15 cellular contexts compared by ENCODE assay signal in the genomic region with DNA sequence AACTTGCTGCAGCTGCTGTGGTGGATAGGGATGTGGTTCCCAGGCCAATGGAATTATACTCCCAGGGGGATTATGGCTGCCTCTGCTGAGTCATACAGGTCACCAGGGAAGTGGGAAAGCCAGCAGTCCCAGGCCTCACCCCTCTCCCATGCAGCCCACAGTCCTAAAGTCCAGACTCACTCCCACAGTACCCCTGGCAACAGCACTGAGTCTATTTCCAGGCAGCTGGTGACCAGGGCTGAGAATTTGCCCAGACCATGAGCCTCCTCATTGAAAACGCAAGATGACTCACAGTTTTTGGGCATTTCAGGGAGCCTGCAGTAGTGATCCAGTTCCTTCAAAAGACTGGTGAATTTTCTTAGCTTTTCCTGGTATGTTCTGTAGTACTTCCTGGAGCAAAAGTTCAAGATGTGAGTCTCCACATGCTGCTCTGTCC.
DNase-seq lines count a peak whose midpoint lies in the region; ATAC-seq and TF ChIP-seq lines count a peak whose summit lies in the region.
"Had no signal": no experiment of that assay in that cellular context is flagged by ENCODE, and none has a peak within 500 bp of the region (broad histone marks: within the 10 kb centered on the region; RNA-seq: fewer than 3 reads in every experiment).

No MANE protein-coding gene starts in this region.

- TF ChIP-seq CTCF in chondrocyte (IDR thresholded peaks at IDR 0.05) (no peak), sigmoid colon (IDR thresholded peaks at IDR 0.05) (no peak)

- H3K36me3 Mint-ChIP-seq in chondrocyte (ENCODE audit: low read depth): peaks cover 8% of the 10 kb centered on the region

- TF ChIP-seq POLR2A in sigmoid colon (IDR thresholded peaks at IDR 0.05): no peak

- TF ChIP-seq EP300 in sigmoid colon (IDR thresholded peaks at IDR 0.05): no peak

- peak overlapping the region; percentile 82 for H3K27ac ChIP-seq in mesodermal cell (ENCODE audit: low read depth, low read length, severe bottlenecking)
- no peak overlapping the region for H3K27ac ChIP-seq in sigmoid colon
- H3K27ac ChIP-seq: gastrocnemius medialis had no signal

- DNase-seq in Daoy (ENCODE audit: low read depth) (peak; percentile 46), HT1080 (ENCODE audit: low read depth) (peak; percentile 81), chondrocyte (ENCODE audit: low spot score) (no peak), globus pallidus (ENCODE audit: low spot score) (no peak), sigmoid colon (no peak)
- DNase-seq in stimulated activated CD4-positive, alpha-beta T cell treated with anti-CD3 and anti-CD28 coated beads, Interleukin-4, amount 100 ng/mL, for 1 hour: no peak
- DNase-seq: activated CD4-positive, alpha-beta memory T cell treated with anti-CD3 and anti-CD28 coated beads, Interleukin-2, amount 10 ng/mL, durations not matched to agents 7 days and 5 days; gastrocnemius medialis; MV-4-11; NCI-H2171; SIG-M5; stimulated activated CD4-positive, alpha-beta T cell treated with anti-CD3 and anti-CD28 coated beads, Interleukin-15, amount 100 ng/mL, for 24 hours had no signal

- peaks cover 13% of the 10 kb centered on the region for H3K9me3 ChIP-seq in mesodermal cell (ENCODE audit: control insufficient read depth, low read length)
- peaks cover 0 to 4% (median 2%) of the 10 kb centered on the region in 4 donors for H3K9me3 ChIP-seq in sigmoid colon
- H3K9me3 ChIP-seq: gastrocnemius medialis had no signal

- peaks cover 5% of the 10 kb centered on the region for H3K27me3 Mint-ChIP-seq in chondrocyte (ENCODE audit: low read depth)

- H3K4me1 Mint-ChIP-seq in chondrocyte (ENCODE audit: low read depth): peaks cover 21% of the 10 kb centered on the region
- H3K4me1 Mint-ChIP-seq: activated CD4-positive, alpha-beta memory T cell treated with anti-CD3 and anti-CD28 coated beads, Interleukin-2, amount 10 ng/mL, durations not matched to agents 7 days and 5 days; activated T-helper 17 cell treated with anti-CD3 and anti-CD28 coated beads, Interleukin-2, amount 50 U/mL, for 72 hours had no signal

- H3K4me1 ChIP-seq in mesodermal cell (ENCODE audit: control insufficient read depth, insufficient read depth, low read length, poor library complexity, severe bottlenecking) (peaks cover 21% of the 10 kb centered on the region), sigmoid colon (peaks cover 0 to 8% (median 4%) of the 10 kb centered on the region in 4 donors)
- H3K4me1 ChIP-seq: gastrocnemius medialis had no signal

- H3K27ac Mint-ChIP-seq in chondrocyte (ENCODE audit: unreplicated experiment): peak overlapping the region; percentile 62
- H3K27ac Mint-ChIP-seq: activated CD4-positive, alpha-beta memory T cell treated with anti-CD3 and anti-CD28 coated beads, Interleukin-2, amount 10 ng/mL, durations not matched to agents 7 days and 5 days; activated T-helper 17 cell treated with anti-CD3 and anti-CD28 coated beads, Interleukin-2, amount 50 U/mL, for 72 hours had no signal

- peaks cover 37% of the 10 kb centered on the region for H3K9me3 Mint-ChIP-seq in chondrocyte (ENCODE audit: low read depth)
- H3K9me3 Mint-ChIP-seq: activated CD4-positive, alpha-beta memory T cell treated with anti-CD3 and anti-CD28 coated beads, Interleukin-2, amount 10 ng/mL, durations not matched to agents 7 days and 5 days had no signal

- H3K36me3 ChIP-seq in mesodermal cell (ENCODE audit: control insufficient read depth, insufficient read depth, low read length) (no peaks in the 10 kb centered on the region), sigmoid colon (no peaks in the 10 kb centered on the region)
- H3K36me3 ChIP-seq: gastrocnemius medialis had no signal

- no peak for ATAC-seq in HG03095 (IDR thresholded peaks at IDR 0.05; ENCODE audit: unreplicated experiment)
- ATAC-seq: activated T-helper 17 cell treated with anti-CD3 and anti-CD28 coated beads, Interleukin-2, amount 50 U/mL, for 72 hours; gastrocnemius medialis had no signal

- intact Hi-C loops in sigmoid colon (cut with DNase I): no loop called here

- H3K4me3 Mint-ChIP-seq in chondrocyte (ENCODE audit: unreplicated experiment): no peak overlapping the region
- H3K4me3 Mint-ChIP-seq: activated CD4-positive, alpha-beta memory T cell treated with anti-CD3 and anti-CD28 coated beads, Interleukin-2, amount 10 ng/mL, durations not matched to agents 7 days and 5 days; activated T-helper 17 cell treated with anti-CD3 and anti-CD28 coated beads, Interleukin-2, amount 50 U/mL, for 72 hours had no signal

- H3K27me3 ChIP-seq in sigmoid colon: no peaks in the 10 kb centered on the region
- H3K27me3 ChIP-seq: gastrocnemius medialis had no signal

- WGBS in mesodermal cell (ENCODE audit: insufficient coverage in 2 of 2), 2 experiments: 71 to 88% methylated on average over 1 of the region's 1 CpG
- 70 to 86% methylated on average over 1 of the region's 1 CpG for WGBS in sigmoid colon, 2 donors

- H3K4me3 ChIP-seq in mesodermal cell (ENCODE audit: extremely low read depth, insufficient read depth, low read length, poor library complexity, severe bottlenecking) (no peak overlapping the region), sigmoid colon (no peak overlapping the region)
- H3K4me3 ChIP-seq: gastrocnemius medialis had no signal

Comparison
In these comparisons a context has a peak if more than half of its experiments do, and no peak if none do; other contexts are left out.
1. DNase-seq: peak in Daoy (single experiment) and HT1080 (single experiment); none in chondrocyte (single experiment), stimulated activated CD4-positive, alpha-beta T cell treated with anti-CD3 and anti-CD28 coated beads, Interleukin-4, amount 100 ng/mL, for 1 hour (single experiment), globus pallidus (single experiment) and sigmoid colon (single experiment).